1 cellular context compared by ENCODE assay signal in genomic region chr6:137099689-137100398, GRCh38.
A peak's percentile ranks its signal among the peaks of the same experiment; 100 is the strongest.
TF ChIP-seq lines count a peak whose summit lies in the region.

No MANE protein-coding gene starts in this region.

TF ChIP-seq in GM12878, 131 proteins besides CTCF, POLR2A, EP300 and RAD21 (continued from another document and continues in another):
- no peak for TF ChIP-seq ZBTB33 (IDR thresholded peaks at IDR 0.05)
- TF ChIP-seq EZH2 (IDR thresholded peaks at IDR 0.05; ENCODE audit: borderline replicate concordance, control insufficient read depth, low read depth, low read length) = no peak
- TF ChIP-seq RELA (IDR thresholded peaks at IDR 0.05; ENCODE audit: borderline replicate concordance, partially characterized antibody) = no peak
- TF ChIP-seq E4F1 (IDR thresholded peaks at IDR 0.05; ENCODE audit: borderline replicate concordance, partially characterized antibody) = no peak
- TF ChIP-seq TARDBP (IDR thresholded peaks at IDR 0.05; ENCODE audit: borderline replicate concordance) = no peak
- TF ChIP-seq GATAD2B (conservative IDR thresholded peaks at IDR 0.05; ENCODE audit: low read depth) = no peak
- no peak for TF ChIP-seq HDAC2 (IDR thresholded peaks at IDR 0.05)
- no peak for TF ChIP-seq KAT2A (conservative IDR thresholded peaks at IDR 0.05; ENCODE audit: control insufficient read depth, low read depth, low read length)
- no peak for TF ChIP-seq CUX1 (IDR thresholded peaks at IDR 0.05; ENCODE audit: insufficient replicate concordance, low read depth, low read length)
- TF ChIP-seq CEBPZ (IDR thresholded peaks at IDR 0.05; ENCODE audit: low read depth, low read length) = no peak
- peak; percentile 55 for TF ChIP-seq ATF2 (IDR thresholded peaks at IDR 0.05; ENCODE audit: low read length)
- TF ChIP-seq SP1 (IDR thresholded peaks at IDR 0.05; ENCODE audit: low read depth, low read length) = no peak
- no peak for TF ChIP-seq ZNF207 (IDR thresholded peaks at IDR 0.05; ENCODE audit: borderline replicate concordance)
- TF ChIP-seq ZSCAN29 (IDR thresholded peaks at IDR 0.05) = no peak
- no peak for TF ChIP-seq CHD2 (IDR thresholded peaks at IDR 0.05; ENCODE audit: borderline replicate concordance, low read depth, low read length)
- TF ChIP-seq IRF3 (IDR thresholded peaks at IDR 0.05) = no peak
- TF ChIP-seq USF2 (IDR thresholded peaks at IDR 0.05; ENCODE audit: borderline replicate concordance, low read depth, low read length) = no peak
- no peak; the same call in 1 of the 2 replicates for TF ChIP-seq ZBED1 (IDR thresholded peaks at IDR 0.05; ENCODE audit: borderline replicate concordance)
- peak; percentile 43 for TF ChIP-seq BCL3 (IDR thresholded peaks at IDR 0.05; ENCODE audit: borderline replicate concordance, insufficient read depth, low read depth, low read length, poor library complexity, severe bottlenecking)
- peak; percentile 33; the same call in 1 of the 2 replicates for TF ChIP-seq RUNX3 (IDR thresholded peaks at IDR 0.05; ENCODE audit: low read length)
- no peak for TF ChIP-seq E2F4 (IDR thresholded peaks at IDR 0.05; ENCODE audit: low read depth, low read length)
- TF ChIP-seq HSF1 (IDR thresholded peaks at IDR 0.05; ENCODE audit: low read depth, low read length) = no peak
- TF ChIP-seq SUZ12 (IDR thresholded peaks at IDR 0.05; ENCODE audit: unreplicated experiment) = no peak
- TF ChIP-seq STAT3 (IDR thresholded peaks at IDR 0.05; ENCODE audit: low read depth, low read length) = no peak
- no peak for TF ChIP-seq SMAD5 (IDR thresholded peaks at IDR 0.05; ENCODE audit: low read depth)
- no peak for TF ChIP-seq NKRF (conservative IDR thresholded peaks at IDR 0.05)
- TF ChIP-seq PKNOX1 (IDR thresholded peaks at IDR 0.05) = no peak
- no peak for TF ChIP-seq HDAC6 (IDR thresholded peaks at IDR 0.05; ENCODE audit: unreplicated experiment)
